In genomic region chr5:33827885-33828284, GRCh38 we compare ENCODE assay signal across 1 cellular context.
TF ChIP-seq lines count a peak whose summit lies in the region.

No MANE protein-coding gene starts in this region.

TF ChIP-seq in SK-N-SH, 30 proteins besides CTCF, POLR2A, EP300 and RAD21 (continued from another document):
- TF ChIP-seq TEAD4 (IDR thresholded peaks at IDR 0.05; ENCODE audit: borderline replicate concordance, insufficient read depth), result no peak
